In genomic region chr19:46347985-46348384, GRCh38 we compare ENCODE assay signal across 2 cellular contexts.
TF ChIP-seq lines count a peak whose summit lies in the region.

No MANE protein-coding gene starts in this region.

TF ChIP-seq in SK-N-SH, 30 proteins besides CTCF, POLR2A, EP300 and RAD21 (continued from another document):
- TF ChIP-seq USF2 (IDR thresholded peaks at IDR 0.05; ENCODE audit: borderline replicate concordance, low read depth, low read length) (no peak), REST (IDR thresholded peaks at IDR 0.05; ENCODE audit: low read depth, low read length) (no peak), USF1 (IDR thresholded peaks at IDR 0.05; ENCODE audit: borderline replicate concordance, low read depth) (no peak), TAF1 (IDR thresholded peaks at IDR 0.05; ENCODE audit: borderline replicate concordance, low read depth, low read length) (no peak), FOXJ3 (CRISPR knock-in tag; IDR thresholded peaks at IDR 0.05) (no peak), ELF1 (IDR thresholded peaks at IDR 0.05) (no peak), YY1 (IDR thresholded peaks at IDR 0.05; ENCODE audit: low read depth) (no peak), JUND (IDR thresholded peaks at IDR 0.05) (no peak)
TF ChIP-seq in SK-N-SH: peak in this region for 0.

TF ChIP-seq in SK-N-SH treated with all-trans-retinoic acid at 6 μM for 48 hours, 23 proteins besides CTCF, POLR2A, EP300 and RAD21 (continued from another document):
- TF ChIP-seq POU6F1 (CRISPR knock-in tag; IDR thresholded peaks at IDR 0.05; ENCODE audit: borderline replicate concordance, low read depth) (no peak), ZFP30 (CRISPR knock-in tag; IDR thresholded peaks at IDR 0.05) (no peak), CSRNP3 (CRISPR knock-in tag; IDR thresholded peaks at IDR 0.05) (no peak), PPARA (CRISPR knock-in tag; IDR thresholded peaks at IDR 0.05; ENCODE audit: borderline replicate concordance) (no peak), ZNF565 (CRISPR knock-in tag; conservative IDR thresholded peaks at IDR 0.05; ENCODE audit: low read depth) (no peak), SNAI2 (CRISPR knock-in tag; IDR thresholded peaks at IDR 0.05) (no peak), ARNTL (CRISPR knock-in tag; IDR thresholded peaks at IDR 0.05; ENCODE audit: borderline replicate concordance, low read depth) (no peak), TCF4 (CRISPR knock-in tag; IDR thresholded peaks at IDR 0.05; ENCODE audit: borderline replicate concordance) (no peak), TSHZ2 (CRISPR knock-in tag; IDR thresholded peaks at IDR 0.05) (no peak)
